ENCODE assay signal across 1 cellular context in the genomic region with DNA sequence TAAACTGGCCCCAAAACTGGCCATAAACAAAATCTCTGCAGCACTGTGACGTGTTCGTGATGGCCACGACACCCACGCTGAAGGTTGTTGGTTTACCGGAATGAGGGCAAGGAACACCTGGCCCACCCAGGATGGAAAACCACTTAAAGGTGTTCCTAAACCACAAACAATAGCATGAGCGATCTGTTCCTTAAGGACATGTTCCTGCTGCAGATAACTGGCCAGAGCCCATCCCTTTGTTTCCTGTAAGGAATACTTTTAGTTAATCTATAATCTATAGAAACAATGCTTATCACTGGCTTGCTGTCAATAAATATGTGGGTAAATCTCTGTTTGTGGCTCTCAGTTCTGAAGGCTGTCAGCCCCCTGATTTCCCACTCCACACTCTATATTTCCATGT.
A peak's percentile ranks its signal among the peaks of the same experiment; 100 is the strongest.
DNase-seq lines count a peak whose midpoint lies in the region; ATAC-seq, FAIRE-seq and TF ChIP-seq lines count a peak whose summit lies in the region.
"Not testable (repeated sequence)": the region's sequence is repeated elsewhere in the genome, so short reads cannot be mapped to it uniquely, and the experiment has no call there.

No MANE protein-coding gene starts in this region.

- DNase-seq in HepG2 (ENCODE audit: low spot score), result not testable (repeated sequence)

- in situ Hi-C loops in HepG2 (cut with HindIII; ENCODE audit: extremely low pct_ligation_motif_present, low pct_unique_long_range_greater_than_20kb), result not testable (repeated sequence)

- whole genome bisulfite sequencing in HepG2 (ENCODE audit: low lambda C conversion rate), result 46% methylated on average over 6 of the region's 6 CpGs

- peaks cover 25% of the 10 kb centered on the region for H3K4me1 ChIP-seq in HepG2 (ENCODE audit: insufficient read depth, low read length)

- not testable (repeated sequence) for TF ChIP-seq RAD21 in HepG2 (CRISPR knock-in tag; IDR thresholded peaks at IDR 0.05)

- not testable (repeated sequence) for H3K4me3 ChIP-seq in HepG2 (replicated peaks in 1 of 3; ENCODE audit: insufficient read depth in 1 of 3, low read depth in 2 of 3, low read length in 3 of 3)

- not testable (repeated sequence) for H3K79me2 ChIP-seq in HepG2 (ENCODE audit: insufficient read depth, low read length)

- intact Hi-C loops in HepG2 (cut with micrococcal nuclease; ENCODE audit: unreplicated experiment), result not testable (repeated sequence)

- not testable (repeated sequence) for FAIRE-seq in HepG2 (lab: Jason Lieb, UNC)

- TF ChIP-seq CTCF in HepG2 (CRISPR knock-in tag; IDR thresholded peaks at IDR 0.05), result not testable (repeated sequence)

- H2AFZ ChIP-seq in HepG2 (ENCODE audit: low read length), result not testable (repeated sequence)

- H3K27me3 ChIP-seq in HepG2 (ENCODE audit: control insufficient read depth in 1 of 2, insufficient read depth in 2 of 2, low read length in 2 of 2), result not testable (repeated sequence)

- not testable (repeated sequence) for H4K20me1 ChIP-seq in HepG2 (ENCODE audit: insufficient read depth, low read length)

- TF ChIP-seq POLR2A in HepG2 (IDR thresholded peaks at IDR 0.05; ENCODE audit: insufficient read depth in 1 of 2, low read depth in 2 of 2, low read length in 2 of 2), result not testable (repeated sequence)

- not testable (repeated sequence) for TF ChIP-seq EP300 in HepG2 (IDR thresholded peaks at IDR 0.05; ENCODE audit: low read depth in 2 of 2, low read length in 2 of 2); HepG2 (CRISPR knock-in tag; IDR thresholded peaks at IDR 0.05; ENCODE audit: borderline replicate concordance)

- not testable (repeated sequence) for ATAC-seq in HepG2

- not testable (repeated sequence) for BruUV-seq in HepG2 (replicated peaks; lab: Mats Ljungman, UMichigan)

- H3K27ac ChIP-seq in HepG2 (ENCODE audit: extremely low read length, insufficient read depth, low read length), result not testable (repeated sequence)

- not testable (repeated sequence) for H3K4me2 ChIP-seq in HepG2 (ENCODE audit: low read depth, low read length)

- H3K9ac ChIP-seq in HepG2 (ENCODE audit: insufficient read depth, low read depth, low read length), result not testable (repeated sequence)

- CTCF ChIA-PET in HepG2 (lab: Yijun Ruan, JAX; ENCODE audit: low intra/inter-chr PET ratio, low total read pairs), result not testable (repeated sequence)

- peaks cover 22% of the 10 kb centered on the region for H3K9me3 ChIP-seq in HepG2 (ENCODE audit: low read length)

- POLR2A ChIA-PET in HepG2 (lab: Yijun Ruan, JAX), result not testable (repeated sequence)

- H3K36me3 ChIP-seq in HepG2 (replicated peaks in 1 of 2; ENCODE audit: control insufficient read depth in 1 of 2, insufficient read depth in 2 of 2, low read length in 2 of 2), result not testable (repeated sequence)

TF ChIP-seq in HepG2, 621 proteins besides CTCF, POLR2A, EP300 and RAD21:
- peak; percentile 100 for TF ChIP-seq ZNF761 (CRISPR knock-in tag; conservative IDR thresholded peaks at IDR 0.05)
